ENCODE assay signal across 18 cellular contexts in the genomic region with DNA sequence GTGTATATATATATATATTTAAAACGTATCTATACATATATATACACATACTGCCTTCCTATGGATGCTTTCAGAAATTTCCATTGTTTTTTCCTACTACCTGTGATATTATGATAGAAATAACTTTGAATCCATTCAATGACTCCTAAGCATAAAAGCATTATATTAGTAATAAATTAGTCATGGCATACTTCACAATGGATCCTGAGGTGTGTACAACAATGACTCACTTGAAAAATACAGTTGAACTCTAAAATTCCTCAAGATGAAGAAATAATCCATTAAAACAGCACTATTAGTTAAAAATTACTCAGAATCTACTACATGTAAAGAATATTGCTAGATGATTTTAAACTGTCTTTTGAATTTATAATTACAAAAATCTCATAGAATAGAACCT.
DNase-seq lines count a peak whose midpoint lies in the region; ATAC-seq, FAIRE-seq and TF ChIP-seq lines count a peak whose summit lies in the region.
"Had no signal": no experiment of that assay in that cellular context is flagged by ENCODE, and none has a peak within 500 bp of the region (broad histone marks: within the 10 kb centered on the region; RNA-seq: fewer than 3 reads in every experiment).

No MANE protein-coding gene starts in this region.

- H3K9me3 ChIP-seq in A549 = 0 out of 3 replicates have a peak, but pooled peaks cover 2% of the 10 kb centered on the region
- no peaks in the 10 kb centered on the region; the same call in 1 of the 2 replicates for H3K9me3 ChIP-seq in PC-3 (ENCODE audit: low read length)
- no peaks in the 10 kb centered on the region for H3K9me3 ChIP-seq in endothelial cell of umbilical vein (replicated peaks; ENCODE audit: control insufficient read depth, insufficient read depth, low read length)
- peaks cover 24% of the 10 kb centered on the region for H3K9me3 ChIP-seq in lower lobe of right lung

- H3K79me2 ChIP-seq in PC-3 (ENCODE audit: low read length) (no peaks in the 10 kb centered on the region), endothelial cell of umbilical vein (ENCODE audit: control insufficient read depth, insufficient read depth, low read length) (no peaks in the 10 kb centered on the region)

- H3K27ac ChIP-seq in A549 (no peak overlapping the region), PC-3 (ENCODE audit: low read length) (peak overlapping the region; percentile 25), endothelial cell of umbilical vein (ENCODE audit: insufficient read depth, low read depth, low read length) (no peak overlapping the region), lower lobe of right lung (no peak overlapping the region)
- H3K27ac ChIP-seq: BLaER1 treated with 17β-estradiol and CSF1 and Interleukin-3, amounts not matched to agents 10 nM and 100 nM had no signal

- ATAC-seq in A549 (no peak), PC-3 (peak; percentile 79), lower lobe of right lung (no peak)
- ATAC-seq: GM23338, HepG2, Panc1 had no signal

- H3K4me1 ChIP-seq in A549 (no peaks in the 10 kb centered on the region), PC-3 (ENCODE audit: insufficient read depth, low read length) (peaks cover 13% of the 10 kb centered on the region), endothelial cell of umbilical vein (ENCODE audit: control insufficient read depth, extremely low read depth, insufficient read depth, low read length) (no peaks in the 10 kb centered on the region), lower lobe of right lung (no peaks in the 10 kb centered on the region)
- H3K4me1 ChIP-seq: BLaER1 treated with 17β-estradiol and CSF1 and Interleukin-3, amounts not matched to agents 10 nM and 100 nM had no signal

- 7% methylated on average over 1 of the region's 1 CpG for WGBS in A549 (ENCODE audit: missing lambda C conversion rate)

- peaks cover 26% of the 10 kb centered on the region for H3K9me3 Mint-ChIP-seq in osteocyte (ENCODE audit: unreplicated experiment)

- H3K9me2 ChIP-seq in PC-3 (replicated peaks; ENCODE audit: low read length) = no peaks in the 10 kb centered on the region

- H3K27me3 Mint-ChIP-seq in osteocyte (ENCODE audit: unreplicated experiment) = no peaks in the 10 kb centered on the region

- no peaks in the 10 kb centered on the region for H3F3A ChIP-seq in PC-3 (ENCODE audit: low read length, unreplicated experiment)

- FAIRE-seq in A549 (lab: Jason Lieb, UNC) (no peak), endothelial cell of umbilical vein (lab: Jason Lieb, UNC) (peak; percentile 63)
- FAIRE-seq: A204.1, HepG2 had no signal

- no peak overlapping the region for H3K9ac ChIP-seq in PC-3 (ENCODE audit: low read length)
- no peak overlapping the region for H3K9ac ChIP-seq in endothelial cell of umbilical vein (replicated peaks; ENCODE audit: extremely low read depth, insufficient read depth, low read length)
- H3K9ac ChIP-seq: BLaER1 treated with 17β-estradiol and CSF1 and Interleukin-3, amounts not matched to agents 10 nM and 100 nM had no signal

- dilution Hi-C loops in endothelial cell of umbilical vein (cut with MboI; ENCODE audit: extremely low pct_ligation_motif_present, low sequenced_read_pairs) = no loop called here

- POLR2A ChIA-PET in A549 (lab: Yijun Ruan, JAX) (no interaction called here), PC-3 (lab: Charles Lee; ENCODE audit: unreplicated experiment) (no interaction called here), endothelial cell of umbilical vein (lab: Charles Lee) (no interaction called here)

- H3K27me3 ChIP-seq in PC-3 (ENCODE audit: low read length) (no peaks in the 10 kb centered on the region), endothelial cell of umbilical vein (ENCODE audit: control insufficient read depth in 2 of 2, insufficient read depth in 2 of 2, low read length in 2 of 2) (no peaks in the 10 kb centered on the region), lower lobe of right lung (ENCODE audit: low read depth) (no peaks in the 10 kb centered on the region)
- H3K27me3 ChIP-seq: BLaER1 treated with 17β-estradiol and CSF1 and Interleukin-3, amounts not matched to agents 10 nM and 100 nM had no signal

- no peaks in the 10 kb centered on the region for H3K9me1 ChIP-seq in endothelial cell of umbilical vein (replicated peaks; ENCODE audit: control insufficient read depth, extremely low read depth, insufficient read depth, low read length)

- no peak for DNase-seq in A549 (ENCODE audit: low read depth in 1 of 2, low spot score in 1 of 2)
- DNase-seq in PC-3 = peak; percentile 70
- peak; percentile 18 for DNase-seq in endothelial cell of umbilical vein (ENCODE audit: low read depth, low spot score)
- peak; percentile 1 for DNase-seq in iris pigment epithelial cell (ENCODE audit: low read depth)
- no peak for DNase-seq in lower lobe of right lung
- no peak for DNase-seq in mesenteric fat pad (ENCODE audit: low spot score)
- DNase-seq in DMS53 treated with DMSO at 0.1 percent for 48 hours (lab: John Stamatoyannopoulos, UW; ENCODE audit: unreplicated experiment) = no peak
- DNase-seq in osteocyte (ENCODE audit: extremely low spot score, unreplicated experiment) = no peak
- DNase-seq: KG1, NCI-H1092, NCI-H2081 treated with DMSO at 0.1 percent for 48 hours, NCI-H510A treated with DMSO at 0.1 percent for 48 hours, SHP77 treated with DMSO at 0.1 percent for 48 hours had no signal

- H3K4me1 Mint-ChIP-seq in osteocyte (ENCODE audit: unreplicated experiment) = no peaks in the 10 kb centered on the region
- H3K4me1 Mint-ChIP-seq: GM23338 had no signal

- TF ChIP-seq EP300 in A549 (IDR thresholded peaks at IDR 0.05) = no peak

- no peak overlapping the region for H3K27ac Mint-ChIP-seq in osteocyte (ENCODE audit: unreplicated experiment)
- H3K27ac Mint-ChIP-seq: GM23338 had no signal

- CTCF ChIA-PET in A549 (lab: Yijun Ruan, JAX) = no interaction called here
- CTCF ChIA-PET in PC-3 (lab: Charles Lee) = no interaction called here
- CTCF ChIA-PET in endothelial cell of umbilical vein (lab: Charles Lee) = no interaction called here

- H3K4me2 ChIP-seq in A549 (0 out of 3 replicates have a peak overlapping the region, but pooled peaks have one; percentile 6), PC-3 (ENCODE audit: low read length) (peak overlapping the region; percentile 14; the same call in 1 of the 2 replicates), endothelial cell of umbilical vein (ENCODE audit: insufficient read depth, low read length) (no peak overlapping the region)
- H3K4me2 ChIP-seq: BLaER1 treated with 17β-estradiol and CSF1 and Interleukin-3, amounts not matched to agents 10 nM and 100 nM; GM23338 had no signal

- TF ChIP-seq POLR2A in A549 (IDR thresholded peaks at IDR 0.05; ENCODE audit: low read length) (no peak), endothelial cell of umbilical vein (IDR thresholded peaks at IDR 0.05; ENCODE audit: low read depth, low read length) (no peak)

- TF ChIP-seq CTCF in A549 (IDR thresholded peaks at IDR 0.05) (no peak), PC-3 (conservative IDR thresholded peaks at IDR 0.05; ENCODE audit: low read depth, low read length) (no peak), endothelial cell of umbilical vein (IDR thresholded peaks at IDR 0.05; ENCODE audit: extremely low read depth in 1 of 2, insufficient read depth in 1 of 2, low read depth in 1 of 2, low read length in 2 of 2) (no peak), lower lobe of right lung (IDR thresholded peaks at IDR 0.05) (no peak), osteocyte (IDR thresholded peaks at IDR 0.05) (no peak)

- no peaks in the 10 kb centered on the region for H3K36me3 Mint-ChIP-seq in osteocyte (ENCODE audit: unreplicated experiment)

- H3K36me3 ChIP-seq in PC-3 (ENCODE audit: low read depth, low read length) (no peaks in the 10 kb centered on the region), endothelial cell of umbilical vein (ENCODE audit: control insufficient read depth in 2 of 2, extremely low read depth in 1 of 2, insufficient read depth in 2 of 2, low read length in 2 of 2) (no peaks in the 10 kb centered on the region), lower lobe of right lung (no peaks in the 10 kb centered on the region)
- H3K36me3 ChIP-seq: BLaER1 treated with 17β-estradiol and CSF1 and Interleukin-3, amounts not matched to agents 10 nM and 100 nM had no signal

- H3K4me3 Mint-ChIP-seq in osteocyte (ENCODE audit: unreplicated experiment) = no peak overlapping the region
- H3K4me3 Mint-ChIP-seq: GM23338 had no signal

- no peaks in the 10 kb centered on the region for H4K20me1 ChIP-seq in PC-3 (ENCODE audit: low read length)
- H4K20me1 ChIP-seq in endothelial cell of umbilical vein (replicated peaks; ENCODE audit: control insufficient read depth, extremely low read depth, insufficient read depth, low read length) = no peaks in the 10 kb centered on the region
- H4K20me1 ChIP-seq: BLaER1 treated with 17β-estradiol and CSF1 and Interleukin-3, amounts not matched to agents 10 nM and 100 nM had no signal

- BruUV-seq in PC-3 (replicated peaks; lab: Mats Ljungman, UMichigan) = no TSS peak
- BruUV-seq in endothelial cell of umbilical vein (replicated peaks; lab: Mats Ljungman, UMichigan) = no TSS peak

- intact Hi-C loops in PC-3 (cut with micrococcal nuclease) = no loop called here
- intact Hi-C loops in endothelial cell of umbilical vein (cut with micrococcal nuclease) = no loop called here
- intact Hi-C loops in lower lobe of right lung (cut with DNase I) = no loop called here

- H3K4me3 ChIP-seq in A549 (no peak overlapping the region), PC-3 (ENCODE audit: low read length) (no peak overlapping the region), endothelial cell of umbilical vein (replicated peaks in 1 of 3; ENCODE audit: insufficient read depth in 1 of 3, low read depth in 1 of 3, low read length in 3 of 3) (no peak overlapping the region), lower lobe of right lung (no peak overlapping the region)
- H3K4me3 ChIP-seq: BLaER1 treated with 17β-estradiol and CSF1 and Interleukin-3, amounts not matched to agents 10 nM and 100 nM; GM23338 had no signal

- TF ChIP-seq RAD21 in A549 (conservative IDR thresholded peaks at IDR 0.05 in 1 of 2, IDR thresholded peaks at IDR 0.05 in 1 of 2) = no peak

- H2AFZ ChIP-seq in PC-3 (ENCODE audit: low read length) (no peak overlapping the region), endothelial cell of umbilical vein (ENCODE audit: low read depth, low read length) (no peak overlapping the region)
- H2AFZ ChIP-seq: GM23338 had no signal

TF ChIP-seq in A549, 52 proteins besides CTCF, POLR2A, EP300 and RAD21 (continues in another document):
- TF ChIP-seq FOSB (CRISPR knock-in tag; IDR thresholded peaks at IDR 0.05) (no peak), FOSL2 (IDR thresholded peaks at IDR 0.05) (no peak), FOSL2 (CRISPR knock-in tag; IDR thresholded peaks at IDR 0.05) (0 out of 2 replicates have a peak, but pooled peaks have one; percentile 10), ZFP36 (IDR thresholded peaks at IDR 0.05; ENCODE audit: borderline replicate concordance, partially characterized antibody) (no peak)

TF ChIP-seq in endothelial cell of umbilical vein, 7 proteins besides CTCF, POLR2A, EP300 and RAD21 (continues in another document):
- TF ChIP-seq EZH2 (IDR thresholded peaks at IDR 0.05; ENCODE audit: borderline replicate concordance, low read depth, low read length, severe bottlenecking) = no peak
- TF ChIP-seq JUN (IDR thresholded peaks at IDR 0.05; ENCODE audit: borderline replicate concordance, insufficient read depth, insufficient read length, low read depth) = peak; percentile 28
- peak; percentile 77 for TF ChIP-seq FOS (IDR thresholded peaks at IDR 0.05; ENCODE audit: borderline replicate concordance, insufficient read depth, low read length)

Comparison
In these comparisons a context has a peak if more than half of its experiments do, and no peak if none do; other contexts are left out.
1. DNase-seq: peak in PC-3 (single experiment), endothelial cell of umbilical vein (single experiment) and iris pigment epithelial cell (single experiment); none in A549 (0 of 2), lower lobe of right lung (single experiment), mesenteric fat pad (single experiment), DMS53 treated with DMSO at 0.1 percent for 48 hours (single experiment) and osteocyte (single experiment).